Comparison of ENCODE assay signal across 9 cellular contexts in genomic region chr3:44104668-44105321, GRCh38.
DNase-seq lines count a peak whose midpoint lies in the region; ATAC-seq and TF ChIP-seq lines count a peak whose summit lies in the region.
"Had no signal": no experiment of that assay in that cellular context is flagged by ENCODE, and none has a peak within 500 bp of the region (broad histone marks: within the 10 kb centered on the region; RNA-seq: fewer than 3 reads in every experiment).

No MANE protein-coding gene starts in this region.

- H3K27me3 ChIP-seq in CD4-positive, CD25-positive, alpha-beta regulatory T cell (ENCODE audit: control insufficient read depth, insufficient read depth, low read length): peaks cover 4% of the 10 kb centered on the region

- H3K4me1 ChIP-seq in CD4-positive, CD25-positive, alpha-beta regulatory T cell (ENCODE audit: control insufficient read depth, insufficient read depth, low read length, poor library complexity, severe bottlenecking): no peaks in the 10 kb centered on the region

- ATAC-seq in CD4-positive, CD25-positive, alpha-beta regulatory T cell (ENCODE audit: low read depth in 2 of 2): peak; percentile 75 to 77
- ATAC-seq in GM19467 (IDR thresholded peaks at IDR 0.05; ENCODE audit: unreplicated experiment): peak; percentile 59
- peak; percentile 81 for ATAC-seq in HG03457 (IDR thresholded peaks at IDR 0.05; ENCODE audit: unreplicated experiment)

- intact Hi-C loops in CD14-positive monocyte (cut with micrococcal nuclease): no loop called here

- no peaks in the 10 kb centered on the region for H3K9me3 ChIP-seq in CD4-positive, CD25-positive, alpha-beta regulatory T cell (ENCODE audit: control insufficient read depth in 2 of 2, low read length in 2 of 2)

- no peaks in the 10 kb centered on the region for H3K36me3 Mint-ChIP-seq in CD4-positive, CD25-positive, alpha-beta regulatory T cell
- H3K36me3 Mint-ChIP-seq in activated CD4-positive, alpha-beta memory T cell treated with anti-CD3 and anti-CD28 coated beads, Interleukin-2, amount 10 ng/mL, durations not matched to agents 7 days and 5 days (ENCODE audit: low read depth): no peaks in the 10 kb centered on the region
- H3K36me3 Mint-ChIP-seq in CD14-positive monocyte: no peaks in the 10 kb centered on the region

- POLR2A ChIA-PET in activated CD4-positive, alpha-beta memory T cell treated with anti-CD3 and anti-CD28 coated beads, Interleukin-2, amount 10 ng/mL, durations not matched to agents 7 days and 5 days (lab: Charles Lee): interaction anchor here (0.9 kb wide), 1 partner anchor 10 kb away, joined by 3 read pairs; no protein-coding TSS in a partner anchor

- no peaks in the 10 kb centered on the region for H3K9me3 Mint-ChIP-seq in CD4-positive, CD25-positive, alpha-beta regulatory T cell
- H3K9me3 Mint-ChIP-seq in activated CD4-positive, alpha-beta memory T cell treated with anti-CD3 and anti-CD28 coated beads, Interleukin-2, amount 10 ng/mL, durations not matched to agents 7 days and 5 days: no peaks in the 10 kb centered on the region
- H3K9me3 Mint-ChIP-seq in CD14-positive monocyte: peaks cover 0 to 1% (median 0%) of the 10 kb centered on the region in 7 donors
- H3K9me3 Mint-ChIP-seq: dendritic cell treated with granulocyte-macrophage colony-stimulating factor and Interleukin-4, amounts not matched to agents 40 ng/mL and 50 ng/mL, for 4 days had no signal

- H3K36me3 ChIP-seq in CD4-positive, CD25-positive, alpha-beta regulatory T cell (ENCODE audit: control insufficient read depth, insufficient read depth, low read length): no peaks in the 10 kb centered on the region

- no peak overlapping the region for H3K4me3 ChIP-seq in CD4-positive, CD25-positive, alpha-beta regulatory T cell (ENCODE audit: low read depth, low read length)

- TF ChIP-seq CTCF in CD14-positive monocyte (IDR thresholded peaks at IDR 0.05): no peak

- no peak overlapping the region for H3K4me3 Mint-ChIP-seq in CD4-positive, CD25-positive, alpha-beta regulatory T cell
- no peak overlapping the region for H3K4me3 Mint-ChIP-seq in activated CD4-positive, alpha-beta memory T cell treated with anti-CD3 and anti-CD28 coated beads, Interleukin-2, amount 10 ng/mL, durations not matched to agents 7 days and 5 days
- no peak overlapping the region for H3K4me3 Mint-ChIP-seq in CD14-positive monocyte
- H3K4me3 Mint-ChIP-seq: dendritic cell treated with granulocyte-macrophage colony-stimulating factor and Interleukin-4, amounts not matched to agents 40 ng/mL and 50 ng/mL, for 4 days had no signal

- no peaks in the 10 kb centered on the region for H3K27me3 Mint-ChIP-seq in CD4-positive, CD25-positive, alpha-beta regulatory T cell
- H3K27me3 Mint-ChIP-seq in activated CD4-positive, alpha-beta memory T cell treated with anti-CD3 and anti-CD28 coated beads, Interleukin-2, amount 10 ng/mL, durations not matched to agents 7 days and 5 days: peaks cover 26% of the 10 kb centered on the region
- peaks cover 4 to 7% (median 5%) of the 10 kb centered on the region in 3 donors for H3K27me3 Mint-ChIP-seq in CD14-positive monocyte (ENCODE audit: low read depth in 3 of 3)

- no peak overlapping the region for H3K27ac ChIP-seq in CD4-positive, CD25-positive, alpha-beta regulatory T cell (ENCODE audit: insufficient read depth, low read length, poor library complexity, severe bottlenecking)

- no peak overlapping the region for H3K27ac Mint-ChIP-seq in CD4-positive, CD25-positive, alpha-beta regulatory T cell
- peak overlapping the region; percentile 27 for H3K27ac Mint-ChIP-seq in activated CD4-positive, alpha-beta memory T cell treated with anti-CD3 and anti-CD28 coated beads, Interleukin-2, amount 10 ng/mL, durations not matched to agents 7 days and 5 days
- no peak overlapping the region for H3K27ac Mint-ChIP-seq in CD14-positive monocyte
- H3K27ac Mint-ChIP-seq: dendritic cell treated with granulocyte-macrophage colony-stimulating factor and Interleukin-4, amounts not matched to agents 40 ng/mL and 50 ng/mL, for 4 days had no signal

- CTCF ChIA-PET in activated CD4-positive, alpha-beta memory T cell treated with anti-CD3 and anti-CD28 coated beads, Interleukin-2, amount 10 ng/mL, durations not matched to agents 7 days and 5 days (lab: Charles Lee): no interaction called here

- DNase-seq in CD4-positive, CD25-positive, alpha-beta regulatory T cell: peak in 1 of 3 donors; percentile 71
- peak; percentile 68 for DNase-seq in activated CD4-positive, alpha-beta memory T cell treated with anti-CD3 and anti-CD28 coated beads, Interleukin-2, amount 10 ng/mL, durations not matched to agents 7 days and 5 days
- DNase-seq in kidney glomerular epithelial cell (lab: John Stamatoyannopoulos, UW): peak; percentile 96
- no peak for DNase-seq in NCI-H2227 treated with DMSO at 0.1 percent for 48 hours (lab: John Stamatoyannopoulos, UW)
- DNase-seq in CD14-positive monocyte (ENCODE audit: low spot score): no peak
- DNase-seq in activated CD4-positive, CD25-positive, alpha-beta regulatory T cell treated with anti-CD3 and anti-CD28 coated beads, Interleukin-2, amount 50 U/mL, for 72 hours: no peak

- no peaks in the 10 kb centered on the region for H3K4me1 Mint-ChIP-seq in CD4-positive, CD25-positive, alpha-beta regulatory T cell
- H3K4me1 Mint-ChIP-seq in activated CD4-positive, alpha-beta memory T cell treated with anti-CD3 and anti-CD28 coated beads, Interleukin-2, amount 10 ng/mL, durations not matched to agents 7 days and 5 days: peaks cover 22% of the 10 kb centered on the region
- no peaks in the 10 kb centered on the region for H3K4me1 Mint-ChIP-seq in CD14-positive monocyte

Comparison
In these comparisons a context has a peak if more than half of its experiments do, and no peak if none do; other contexts are left out.
1. DNase-seq: peak in activated CD4-positive, alpha-beta memory T cell treated with anti-CD3 and anti-CD28 coated beads, Interleukin-2, amount 10 ng/mL, durations not matched to agents 7 days and 5 days (single experiment) and kidney glomerular epithelial cell (single experiment); none in NCI-H2227 treated with DMSO at 0.1 percent for 48 hours (single experiment), CD14-positive monocyte (single experiment) and activated CD4-positive, CD25-positive, alpha-beta regulatory T cell treated with anti-CD3 and anti-CD28 coated beads, Interleukin-2, amount 50 U/mL, for 72 hours (single experiment).
2. Peak in every context shown above with its lines, with median percentiles within 50 percentile points of each other: ATAC-seq.